In genomic region chr9:14061921-14062320, GRCh38 we compare ENCODE assay signal across 26 cellular contexts.
"Had no signal": no experiment of that assay in that cellular context is flagged by ENCODE, and none has a peak within 500 bp of the region (broad histone marks: within the 10 kb centered on the region; RNA-seq: fewer than 3 reads in every experiment).

No MANE protein-coding gene starts in this region.

- H3K36me3 ChIP-seq: esophagus muscularis mucosa, heart right ventricle, ovary, stomach, tibial nerve had no signal

- FAIRE-seq: bronchial epithelial cell had no signal

- H3K4me3 ChIP-seq: esophagus muscularis mucosa, heart right ventricle, lung, ovary, smooth muscle cell, stomach, tibial nerve had no signal

- H3K27me3 Mint-ChIP-seq: activated CD4-positive, alpha-beta memory T cell treated with anti-CD3 and anti-CD28 coated beads, Interleukin-2, amount 10 ng/mL, durations not matched to agents 7 days and 5 days; activated CD4-positive, alpha-beta T cell treated with anti-CD3 and anti-CD28 coated beads, Interleukin-2, amount 10 ng/mL, durations not matched to agents 7 days and 5 days; central memory CD8-positive, alpha-beta T cell; progenitor cell of endocrine pancreas; stimulated activated naive B cell treated with anti-CD40 and anti-IgM and Interleukin-4, amounts not matched to agents 10 μg/mL and 1 μg/mL and 100 μg/mL, for 72 hours had no signal

- H3K27ac ChIP-seq: esophagus muscularis mucosa, heart right ventricle, ovary, stomach, tibial nerve had no signal

- H3K4me2 ChIP-seq: smooth muscle cell had no signal

- H3K27me3 ChIP-seq: esophagus muscularis mucosa, heart right ventricle, ovary, stomach, tibial nerve had no signal

- H3K36me3 Mint-ChIP-seq: stimulated activated naive B cell treated with anti-CD40 and anti-IgM and Interleukin-4, amounts not matched to agents 10 μg/mL and 1 μg/mL and 100 μg/mL, for 72 hours had no signal

- H3K27ac Mint-ChIP-seq: activated CD4-positive, alpha-beta memory T cell treated with anti-CD3 and anti-CD28 coated beads, Interleukin-2, amount 10 ng/mL, durations not matched to agents 7 days and 5 days; activated CD4-positive, alpha-beta T cell treated with anti-CD3 and anti-CD28 coated beads, Interleukin-2, amount 10 ng/mL, durations not matched to agents 7 days and 5 days; activated T-helper 17 cell treated with anti-CD3 and anti-CD28 coated beads, Interleukin-2, amount 50 U/mL, for 72 hours; nephron progenitor cell; progenitor cell of endocrine pancreas; stimulated activated naive B cell treated with anti-CD40 and anti-IgM and Interleukin-4, amounts not matched to agents 10 μg/mL and 1 μg/mL and 100 μg/mL, for 72 hours had no signal

- H3K4me1 ChIP-seq: stomach, tibial nerve had no signal

- H3K4me3 Mint-ChIP-seq: activated CD4-positive, alpha-beta memory T cell treated with anti-CD3 and anti-CD28 coated beads, Interleukin-2, amount 10 ng/mL, durations not matched to agents 7 days and 5 days; activated CD4-positive, alpha-beta T cell treated with anti-CD3 and anti-CD28 coated beads, Interleukin-2, amount 10 ng/mL, durations not matched to agents 7 days and 5 days; activated T-cell treated with anti-CD3 and anti-CD28 coated beads, Interleukin-2, amount 50 U/mL, for 4 hours; activated T-helper 17 cell treated with anti-CD3 and anti-CD28 coated beads, Interleukin-2, amount 50 U/mL, for 72 hours; central memory CD8-positive, alpha-beta T cell; nephron progenitor cell; stimulated activated naive B cell treated with anti-CD40 and anti-IgM and Interleukin-4, amounts not matched to agents 10 μg/mL and 1 μg/mL and 100 μg/mL, for 72 hours had no signal

- H3K9me3 ChIP-seq: esophagus muscularis mucosa, heart right ventricle, ovary, stomach, tibial nerve had no signal

- DNase-seq: activated CD4-positive, alpha-beta memory T cell treated with anti-CD3 and anti-CD28 coated beads, Interleukin-2, amount 10 ng/mL, durations not matched to agents 7 days and 5 days; activated CD4-positive, alpha-beta T cell treated with anti-CD3 and anti-CD28 coated beads, Interleukin-2, amount 10 ng/mL, durations not matched to agents 7 days and 5 days; activated CD4-positive, CD25-positive, alpha-beta regulatory T cell treated with anti-CD3 and anti-CD28 coated beads, Interleukin-2, amount 50 U/mL, for 72 hours; activated gamma-delta T cell treated with Interleukin-2 at 50 U/mL for 16 hours; activated naive CD4-positive, alpha-beta T cell treated with anti-CD3 and anti-CD28 coated beads, Interleukin-2, amount 50 U/mL, for 16 hours; activated T-cell treated with anti-CD3 and anti-CD28 coated beads, Interleukin-2, amount 50 U/mL, for 4 hours; amygdala; dermis blood vessel endothelial cell; effector CD4-positive, alpha-beta T cell; foreskin melanocyte; heart right ventricle; kidney glomerular epithelial cell; nephron progenitor cell; ovary; stimulated activated CD4-positive, alpha-beta T cell treated with anti-CD3 and anti-CD28 coated beads, Interleukin-1b, Interleukin-23, amount 100 ng/mL, for 48 hours; stimulated activated naive B cell treated with anti-CD40 and anti-IgM and Interleukin-4, amounts not matched to agents 10 μg/mL and 1 μg/mL and 100 μg/mL, for 72 hours; stomach; T-helper 2 cell had no signal

- H3K4me1 Mint-ChIP-seq: activated CD4-positive, alpha-beta memory T cell treated with anti-CD3 and anti-CD28 coated beads, Interleukin-2, amount 10 ng/mL, durations not matched to agents 7 days and 5 days; activated CD4-positive, alpha-beta T cell treated with anti-CD3 and anti-CD28 coated beads, Interleukin-2, amount 10 ng/mL, durations not matched to agents 7 days and 5 days; activated T-helper 17 cell treated with anti-CD3 and anti-CD28 coated beads, Interleukin-2, amount 50 U/mL, for 72 hours; central memory CD8-positive, alpha-beta T cell; stimulated activated naive B cell treated with anti-CD40 and anti-IgM and Interleukin-4, amounts not matched to agents 10 μg/mL and 1 μg/mL and 100 μg/mL, for 72 hours had no signal

- H3K9me3 Mint-ChIP-seq: activated CD4-positive, alpha-beta memory T cell treated with anti-CD3 and anti-CD28 coated beads, Interleukin-2, amount 10 ng/mL, durations not matched to agents 7 days and 5 days; activated CD4-positive, alpha-beta T cell treated with anti-CD3 and anti-CD28 coated beads, Interleukin-2, amount 10 ng/mL, durations not matched to agents 7 days and 5 days; activated T-helper 17 cell treated with anti-CD3 and anti-CD28 coated beads, Interleukin-2, amount 50 U/mL, for 72 hours; central memory CD8-positive, alpha-beta T cell; nephron progenitor cell had no signal
